In genomic region chrX:112521658-112522057, GRCh38 we compare ENCODE assay signal across 20 cellular contexts.
"Had no signal": no experiment of that assay in that cellular context is flagged by ENCODE, and none has a peak within 500 bp of the region (broad histone marks: within the 10 kb centered on the region; RNA-seq: fewer than 3 reads in every experiment).

No MANE protein-coding gene starts in this region.

- DNase-seq: activated CD4-positive, alpha-beta T cell treated with anti-CD3 and anti-CD28 coated beads for 48 hours; activated CD4-positive, alpha-beta T cell treated with anti-CD3 and anti-CD28 coated beads, Interleukin-2, amount 50 U/mL, for 4 hours; activated CD4-positive, CD25-positive, alpha-beta regulatory T cell treated with anti-CD3 and anti-CD28 coated beads, Interleukin-2, amount 50 U/mL, for 72 hours; activated CD8-positive, alpha-beta memory T cell treated with anti-CD3 and anti-CD28 coated beads, Interleukin-2, amount 50 U/mL, for 48 hours; activated CD8-positive, alpha-beta T cell treated with anti-CD3 and anti-CD28 coated beads, Interleukin-2, amount 10 ng/mL, durations not matched to agents 7 days and 5 days; activated effector memory CD4-positive, alpha-beta T cell treated with Interleukin-2 at 50 U/mL for 16 hours; activated naive CD4-positive, alpha-beta T cell; activated T-cell treated with anti-CD3 and anti-CD28 coated beads, Interleukin-2, amount 50 U/mL, for 1 hour; aorta; body of pancreas; MM.1S; NCI-H1417 treated with DMSO at 0.1 percent for 48 hours; NCI-H1694; NCI-H2029 treated with DMSO at 0.1 percent for 48 hours; NCI-H446 treated with DMSO at 0.1 percent for 48 hours; NK-92 treated with Interleukin-12 subunit alpha and Interleukin-12 subunit beta, amount 100 ng/mL, for 24 hours; OCI-M1; RPMI8226; SHP77; SW 1271 had no signal
